Comparison of ENCODE assay signal across 12 cellular contexts in genomic region chr6:12371641-12372146, GRCh38.
A peak's percentile ranks its signal among the peaks of the same experiment; 100 is the strongest.
DNase-seq lines count a peak whose midpoint lies in the region; ATAC-seq, FAIRE-seq and TF ChIP-seq lines count a peak whose summit lies in the region.
"Had no signal": no experiment of that assay in that cellular context is flagged by ENCODE, and none has a peak within 500 bp of the region (broad histone marks: within the 10 kb centered on the region; RNA-seq: fewer than 3 reads in every experiment).

No MANE protein-coding gene starts in this region.

- no peak for TF ChIP-seq CTCF in body of pancreas (IDR thresholded peaks at IDR 0.05)

- H3K9me3 ChIP-seq in body of pancreas = no peaks in the 10 kb centered on the region
- no peaks in the 10 kb centered on the region for H3K9me3 ChIP-seq in small intestine (ENCODE audit: control insufficient read depth, low read depth)

- WGBS in body of pancreas, 2 donors = 7 to 19% methylated on average over 3 of the region's 3 CpGs
- 17 to 62% (median 25%) methylated on average over 3 of the region's 3 CpGs for WGBS in small intestine, 3 donors

- H3K4me3 ChIP-seq in body of pancreas (no peak overlapping the region), small intestine (ENCODE audit: low read depth in 1 of 2, low read length in 2 of 2) (no peak overlapping the region)

- DNase-seq in NCI-H2029 (lab: John Stamatoyannopoulos, UW) (peak; percentile 8), NCI-H2029 treated with DMSO at 0.1 percent for 48 hours (lab: John Stamatoyannopoulos, UW) (no peak), body of pancreas (peak in 1 of 4 donors; percentile 26), small intestine (peak; percentile 94), NCI-H2171 treated with DMSO at 0.1 percent for 48 hours (lab: John Stamatoyannopoulos, UW) (no peak), NK-92 (lab: John Stamatoyannopoulos, UW; ENCODE audit: unreplicated experiment) (no peak)
- DNase-seq: dermis blood vessel endothelial cell, nucleus accumbens had no signal

- peak; percentile 43 for ATAC-seq in HG03342 (IDR thresholded peaks at IDR 0.05; ENCODE audit: unreplicated experiment)
- peak; percentile 94 for ATAC-seq in body of pancreas
- ATAC-seq in GM18867 (IDR thresholded peaks at IDR 0.05; ENCODE audit: unreplicated experiment) = no peak

- H3K27ac ChIP-seq in body of pancreas = peak overlapping the region; percentile 47 to 60 (median 56)
- no peak overlapping the region for H3K27ac ChIP-seq in small intestine (ENCODE audit: low read depth in 1 of 2, low read length in 1 of 2)
- H3K27ac ChIP-seq: KMS-11 had no signal

- H3K4me1 ChIP-seq in body of pancreas (peaks cover 40% of the 10 kb centered on the region), small intestine (ENCODE audit: control insufficient read depth in 2 of 2, insufficient read depth in 1 of 2, low read depth in 1 of 2, low read length in 1 of 2) (peaks cover 4% of the 10 kb centered on the region in 2 donors)

- H3K27me3 ChIP-seq in body of pancreas (no peaks in the 10 kb centered on the region), small intestine (ENCODE audit: control insufficient read depth in 2 of 2, insufficient read depth in 2 of 2, low read length in 2 of 2) (no peaks in the 10 kb centered on the region)

- intact Hi-C loops in body of pancreas (cut with DNase I) = no loop called here

- TF ChIP-seq POLR2A in body of pancreas (IDR thresholded peaks at IDR 0.05) = no peak

- no peak for FAIRE-seq in small intestine (lab: Jason Lieb, UNC)
- FAIRE-seq: TTC549 had no signal

- H3K36me3 ChIP-seq in body of pancreas (replicated peaks in 1 of 2; ENCODE audit: insufficient read depth in 1 of 2, low read depth in 2 of 2) = no peaks in the 10 kb centered on the region
- H3K36me3 ChIP-seq in small intestine (ENCODE audit: control insufficient read depth in 2 of 2, insufficient read depth in 2 of 2, low read length in 2 of 2) = no peaks in the 10 kb centered on the region

Comparison
In these comparisons a context has a peak if more than half of its experiments do, and no peak if none do; other contexts are left out.
1. DNase-seq: peak in NCI-H2029 (single experiment) and small intestine (single experiment); none in NCI-H2029 treated with DMSO at 0.1 percent for 48 hours (single experiment), NCI-H2171 treated with DMSO at 0.1 percent for 48 hours (single experiment) and NK-92 (single experiment).
2. H3K27ac ChIP-seq: peak in body of pancreas (4 of 4); none in small intestine (0 of 2).